Comparison of ENCODE assay signal across 8 cellular contexts in genomic region chr21:42991992-42992740, GRCh38. TPM values are rescaled to one million over a fixed set of nuclear protein-coding genes. Genes with fewer than 3 reads are reported as not detected.
DNase-seq lines count a peak whose midpoint lies in the region; ATAC-seq and TF ChIP-seq lines count a peak whose summit lies in the region.

No MANE protein-coding gene starts in this region.

- no peaks in the 10 kb centered on the region for H3K36me3 ChIP-seq in psoas muscle (ENCODE audit: insufficient read depth in 1 of 2, low read depth in 1 of 2)

- no peaks in the 10 kb centered on the region for H3K27me3 ChIP-seq in psoas muscle (ENCODE audit: insufficient read depth in 3 of 3, low read length in 2 of 3)

- no peak overlapping the region for H3K4me3 ChIP-seq in psoas muscle

- CTCF ChIA-PET in HEK293T (lab: Yijun Ruan, JAX), result no interaction called here

- TF ChIP-seq CTCF in psoas muscle (IDR thresholded peaks at IDR 0.05), result no peak

- intact Hi-C loops in psoas muscle (cut with DNase I), result loop anchor here in 1 of 2 donors (5.0 to 10.0 kb wide), 2 partner anchors 35 to 57 kb away; no protein-coding TSS in a partner anchor

- H3K27ac ChIP-seq in psoas muscle, result peak overlapping the region; percentile 28

- WGBS in psoas muscle, 3 donors, result 33 to 41% (median 39%) methylated on average over 16 of the region's 16 CpGs

- POLR2A ChIA-PET in HEK293T (lab: Yijun Ruan, JAX), result interaction anchor here (1.3 kb wide), 2 partner anchors 18 to 77 kb away, joined by 3 to 4 read pairs; partner anchors contain the start of gene PKNOX1

- H3K4me1 ChIP-seq in psoas muscle, result no peaks in the 10 kb centered on the region

- DNase-seq in GM04503 (ENCODE audit: low read depth) (peak; percentile 49), T1000 (lab: John Stamatoyannopoulos, UW) (peak; percentile 20), glomerular endothelial cell (ENCODE audit: extremely low read depth, low read depth, low spot score) (peak; percentile 57), psoas muscle (peak in 1 of 2 donors; percentile 61), NCI-H1105 (lab: John Stamatoyannopoulos, UW) (no peak), NCI-H69 (lab: John Stamatoyannopoulos, UW) (no peak), HEK293T (ENCODE audit: extremely low spot score) (no peak)

- ATAC-seq in psoas muscle (peak; percentile 54 to 84 (median 70)), HG03432 (IDR thresholded peaks at IDR 0.05; ENCODE audit: unreplicated experiment) (no peak)

- no peaks in the 10 kb centered on the region for H3K9me3 ChIP-seq in psoas muscle

TF ChIP-seq in HEK293T, 16 proteins besides CTCF, POLR2A, EP300 and RAD21:
- TF ChIP-seq TARDBP (IDR thresholded peaks at IDR 0.05) (no peak), CTBP1 (IDR thresholded peaks at IDR 0.05; ENCODE audit: borderline replicate concordance) (no peak), HDGF (IDR thresholded peaks at IDR 0.05; ENCODE audit: borderline replicate concordance) (no peak), PKNOX1 (IDR thresholded peaks at IDR 0.05) (no peak), FOXA1 (IDR thresholded peaks at IDR 0.05) (no peak), BHLHE40 (IDR thresholded peaks at IDR 0.05; ENCODE audit: borderline replicate concordance) (no peak), ELF4 (IDR thresholded peaks at IDR 0.05) (no peak), SUZ12 (IDR thresholded peaks at IDR 0.05) (no peak), NFRKB (IDR thresholded peaks at IDR 0.05) (no peak), FOXK2 (IDR thresholded peaks at IDR 0.05) (no peak), ARNT (IDR thresholded peaks at IDR 0.05) (no peak), SP1 (IDR thresholded peaks at IDR 0.05) (no peak)

RNA-seq across cellular contexts. Expression of gene PKNOX1, which starts 17.8 kb away (rescaled TPM):
- total RNA-seq in glomerular endothelial cell, result 21.1 and 22.9 TPM in 2 replicates
- 10 to 100 TPM; 12.1 to 14.7 (median 13.2) TPM for total RNA-seq in psoas muscle
- 1 to 10 TPM; 6.0 to 9.7 (median 6.1) TPM for polyA plus RNA-seq in psoas muscle

Comparison
In these comparisons a context has a peak if more than half of its experiments do, and no peak if none do; other contexts are left out.
1. DNase-seq: peak in GM04503 (single experiment), T1000 (single experiment) and glomerular endothelial cell (single experiment); none in NCI-H1105 (single experiment), NCI-H69 (single experiment) and HEK293T (single experiment).